In the genomic region with DNA sequence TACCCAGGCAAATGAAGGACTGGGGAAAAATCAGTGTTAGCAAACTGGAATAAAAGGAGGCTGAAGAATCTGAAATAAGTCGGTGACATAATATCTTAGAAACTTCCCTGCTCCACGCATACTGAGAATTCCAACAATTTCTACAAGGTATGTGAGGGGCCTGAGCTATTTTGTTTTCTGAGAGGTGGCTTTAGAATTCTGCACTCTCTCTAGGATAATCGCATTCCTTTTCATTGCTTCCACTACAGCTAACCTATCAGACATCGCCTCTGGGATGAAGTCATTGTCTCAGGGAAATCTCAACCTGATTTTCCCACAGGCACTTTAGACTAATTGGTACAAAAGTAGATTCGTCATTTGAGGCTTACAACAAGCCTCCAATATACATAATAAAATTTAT, we compare ENCODE assay signal across 1 cellular context.
TF ChIP-seq lines count a peak whose summit lies in the region.

No MANE protein-coding gene starts in this region.

TF ChIP-seq in WTC11, 78 proteins besides CTCF, POLR2A, EP300 and RAD21 (continued from another document):
- TF ChIP-seq, protein P1, sequence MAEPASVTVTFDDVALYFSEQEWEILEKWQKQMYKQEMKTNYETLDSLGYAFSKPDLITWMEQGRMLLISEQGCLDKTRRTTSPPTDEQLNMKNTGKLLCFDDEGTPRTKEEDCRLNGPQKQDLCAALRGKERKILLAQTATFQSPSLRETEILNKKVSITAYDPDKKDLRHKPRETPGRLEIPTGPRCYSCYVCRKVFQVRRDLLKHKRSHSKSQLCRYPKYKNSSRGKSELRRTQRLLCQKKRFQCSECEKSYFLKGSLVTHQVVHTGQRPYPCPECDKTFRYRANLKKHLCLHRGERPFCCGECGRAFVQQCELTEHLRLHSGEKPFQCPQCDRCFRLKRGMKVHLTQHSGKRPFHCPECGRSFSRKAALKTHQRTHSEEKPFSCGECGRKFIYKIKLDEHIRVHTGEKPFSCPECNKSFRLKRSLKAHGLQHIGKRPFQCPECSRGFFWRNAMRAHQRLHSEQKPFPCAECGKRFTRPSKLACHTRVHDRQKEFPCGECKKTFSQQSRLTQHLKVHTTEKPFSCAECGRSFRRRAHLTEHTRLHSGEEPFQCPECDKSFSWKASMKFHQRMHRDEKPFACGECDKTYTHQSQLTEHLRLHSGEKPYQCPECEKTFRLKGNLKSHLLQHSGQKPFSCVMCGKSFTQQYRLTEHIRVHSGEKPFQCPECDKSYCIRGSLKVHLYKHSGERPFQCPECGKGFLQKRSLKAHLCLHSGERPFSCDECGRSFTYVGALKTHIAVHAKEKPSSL (CRISPR knock-in tag; conservative IDR thresholded peaks at IDR 0.05) = no peak
- TF ChIP-seq ZNF219 (CRISPR knock-in tag; IDR thresholded peaks at IDR 0.05; ENCODE audit: borderline replicate concordance) = no peak
- no peak for TF ChIP-seq MXD4 (CRISPR knock-in tag; IDR thresholded peaks at IDR 0.05; ENCODE audit: borderline replicate concordance)
- TF ChIP-seq, protein P2, sequence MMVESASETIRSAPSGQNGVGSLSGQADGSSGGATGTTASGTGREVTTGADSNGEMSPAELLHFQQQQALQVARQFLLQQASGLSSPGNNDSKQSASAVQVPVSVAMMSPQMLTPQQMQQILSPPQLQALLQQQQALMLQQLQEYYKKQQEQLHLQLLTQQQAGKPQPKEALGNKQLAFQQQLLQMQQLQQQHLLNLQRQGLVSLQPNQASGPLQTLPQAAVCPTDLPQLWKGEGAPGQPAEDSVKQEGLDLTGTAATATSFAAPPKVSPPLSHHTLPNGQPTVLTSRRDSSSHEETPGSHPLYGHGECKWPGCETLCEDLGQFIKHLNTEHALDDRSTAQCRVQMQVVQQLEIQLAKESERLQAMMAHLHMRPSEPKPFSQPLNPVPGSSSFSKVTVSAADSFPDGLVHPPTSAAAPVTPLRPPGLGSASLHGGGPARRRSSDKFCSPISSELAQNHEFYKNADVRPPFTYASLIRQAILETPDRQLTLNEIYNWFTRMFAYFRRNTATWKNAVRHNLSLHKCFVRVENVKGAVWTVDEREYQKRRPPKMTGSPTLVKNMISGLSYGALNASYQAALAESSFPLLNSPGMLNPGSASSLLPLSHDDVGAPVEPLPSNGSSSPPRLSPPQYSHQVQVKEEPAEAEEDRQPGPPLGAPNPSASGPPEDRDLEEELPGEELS (CRISPR knock-in tag; IDR thresholded peaks at IDR 0.05) = no peak
- TF ChIP-seq SOX15 (CRISPR knock-in tag; IDR thresholded peaks at IDR 0.05) = no peak
- TF ChIP-seq RELA (CRISPR knock-in tag; IDR thresholded peaks at IDR 0.05; ENCODE audit: borderline replicate concordance) = no peak
- TF ChIP-seq, protein P3, sequence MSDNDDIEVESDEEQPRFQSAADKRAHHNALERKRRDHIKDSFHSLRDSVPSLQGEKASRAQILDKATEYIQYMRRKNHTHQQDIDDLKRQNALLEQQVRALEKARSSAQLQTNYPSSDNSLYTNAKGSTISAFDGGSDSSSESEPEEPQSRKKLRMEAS (CRISPR knock-in tag; IDR thresholded peaks at IDR 0.05) = no peak
- TF ChIP-seq PRRX2 (CRISPR knock-in tag; IDR thresholded peaks at IDR 0.05) = no peak
TF ChIP-seq in WTC11: peak in this region for 0.
